ENCODE assay signal across 11 cellular contexts in genomic region chr21:34031835-34032370, GRCh38. TPM values are rescaled to one million over a fixed set of nuclear protein-coding genes. Genes with fewer than 3 reads are reported as not detected.
DNase-seq lines count a peak whose midpoint lies in the region; ATAC-seq, FAIRE-seq and TF ChIP-seq lines count a peak whose summit lies in the region.
"Had no signal": no experiment of that assay in that cellular context is flagged by ENCODE, and none has a peak within 500 bp of the region (broad histone marks: within the 10 kb centered on the region; RNA-seq: fewer than 3 reads in every experiment).

No MANE protein-coding gene starts in this region.

- no peaks in the 10 kb centered on the region for H3K27me3 Mint-ChIP-seq in stimulated activated naive CD8-positive, alpha-beta T cell treated with anti-CD3 and anti-CD28 coated beads, Interleukin-15, amount 100 ng/mL, for 72 hours

- in situ Hi-C loops in GM12878 (cut with MboI): no loop called here

- TF ChIP-seq CTCF in MM.1S (IDR thresholded peaks at IDR 0.05; ENCODE audit: low read length) (no peak), GM12878 (IDR thresholded peaks at IDR 0.05 in 2 of 3, conservative IDR thresholded peaks at IDR 0.05 in 1 of 3; ENCODE audit: control insufficient read depth in 2 of 3, extremely low read depth in 1 of 3, insufficient read depth in 1 of 3, low read depth in 3 of 3, low read length in 3 of 3) (no peak), foreskin fibroblast (IDR thresholded peaks at IDR 0.05; ENCODE audit: low read depth, low read length) (no peak)

- peak overlapping the region; percentile 13 for H2AFZ ChIP-seq in MM.1S (ENCODE audit: low read length)
- peak overlapping the region; percentile 68 for H2AFZ ChIP-seq in GM12878 (ENCODE audit: control insufficient read depth, low read depth, low read length)

- intact Hi-C loops in GM12878 (cut with micrococcal nuclease; ENCODE audit: unreplicated experiment): no loop called here

- TF ChIP-seq EP300 in GM12878 (IDR thresholded peaks at IDR 0.05; ENCODE audit: borderline replicate concordance in 1 of 2, control insufficient read depth in 1 of 2, low read depth in 2 of 2, low read length in 2 of 2): no peak

- H4K20me1 ChIP-seq in MM.1S (ENCODE audit: insufficient read depth, low read length) (no peaks in the 10 kb centered on the region), GM12878 (ENCODE audit: control insufficient read depth, insufficient read depth) (no peaks in the 10 kb centered on the region)

- H3K4me3 Mint-ChIP-seq in stimulated activated naive CD8-positive, alpha-beta T cell treated with anti-CD3 and anti-CD28 coated beads, Interleukin-15, amount 100 ng/mL, for 72 hours: no peak overlapping the region

- H3K79me2 ChIP-seq in MM.1S (ENCODE audit: low read length) (no peaks in the 10 kb centered on the region), GM12878 (ENCODE audit: control insufficient read depth, insufficient read depth, low read length) (no peaks in the 10 kb centered on the region)

- no peak for FAIRE-seq in GM12878 (lab: Jason Lieb, UNC)
- FAIRE-seq: astrocyte, G401.6 had no signal

- TF ChIP-seq RAD21 in GM12878 (IDR thresholded peaks at IDR 0.05; ENCODE audit: insufficient read depth, low read depth, low read length): no peak

- H3K4me2 ChIP-seq in MM.1S (ENCODE audit: low read depth, low read length) (peak overlapping the region; percentile 14; the same call in 1 of the 2 replicates), GM12878 (ENCODE audit: control insufficient read depth, insufficient read depth) (peak overlapping the region; percentile 46)

- no peak for DNase-seq in stimulated activated naive CD8-positive, alpha-beta T cell treated with anti-CD3 and anti-CD28 coated beads, Interleukin-15, amount 100 ng/mL, for 72 hours
- DNase-seq in stimulated activated naive CD8-positive, alpha-beta T cell treated with anti-CD3 and anti-CD28 coated beads, Interleukin-15, Interleukin-2, amounts not matched to agents 100 U/mL and 50 U/mL, for 24 hours: no peak
- peak; percentile 74 for DNase-seq in MM.1S
- DNase-seq in GM12878 (ENCODE audit: low read depth, low spot score): no peak
- DNase-seq in activated gamma-delta T cell treated with Interleukin-2 at 50 U/mL for 16 hours: no peak
- no peak for DNase-seq in NCI-H2227 treated with DMSO at 0.1 percent for 48 hours (lab: John Stamatoyannopoulos, UW)
- DNase-seq in foreskin fibroblast: no peak
- DNase-seq: midbrain, NCI-H2081 had no signal

- CTCF ChIA-PET in GM12878 (lab: Yijun Ruan, JAX): interaction anchor here (0.7 to 1.3 kb wide), 4 partner anchors 9 to 108 kb away, joined by 3 to 5 read pairs (median 3); no protein-coding TSS in a partner anchor

- H3K9me3 ChIP-seq in MM.1S (replicated peaks; ENCODE audit: insufficient read depth, low read length): no peaks in the 10 kb centered on the region
- no peaks in the 10 kb centered on the region; the same call in 2 of the 3 replicates for H3K9me3 ChIP-seq in GM12878 (replicated peaks; ENCODE audit: control insufficient read depth, insufficient read depth, low read length)

- peaks cover 35% of the 10 kb centered on the region for H3K4me1 Mint-ChIP-seq in stimulated activated naive CD8-positive, alpha-beta T cell treated with anti-CD3 and anti-CD28 coated beads, Interleukin-15, amount 100 ng/mL, for 72 hours

- H3K9me3 Mint-ChIP-seq in stimulated activated naive CD8-positive, alpha-beta T cell treated with anti-CD3 and anti-CD28 coated beads, Interleukin-15, amount 100 ng/mL, for 72 hours: peaks cover 7 to 9% of the 10 kb centered on the region in 2 donors

- SMC1A ChIA-PET in GM12878 (lab: Charles Lee; ENCODE audit: uncharacterized antibody, unreplicated experiment): interaction anchor here (1.0 to 1.7 kb wide), 4 partner anchors 8 to 15 kb away, joined by 3 to 6 read pairs (median 4); no protein-coding TSS in a partner anchor

- RAD21 ChIA-PET in GM12878 (lab: Charles Lee; ENCODE audit: unreplicated experiment): interaction anchor here (1.2 to 2.5 kb wide), 3 partner anchors 9 to 82 kb away, joined by 3 to 10 read pairs (median 7); no protein-coding TSS in a partner anchor

- no peaks in the 10 kb centered on the region for H3K36me3 ChIP-seq in MM.1S (replicated peaks; ENCODE audit: insufficient read depth, low read length)
- H3K36me3 ChIP-seq in GM12878 (ENCODE audit: control insufficient read depth in 2 of 2, insufficient read depth in 2 of 2, low read length in 1 of 2): no peaks in the 10 kb centered on the region

- WGBS in GM12878 (ENCODE audit: insufficient coverage, insufficient replicate concordance, low lambda C conversion rate, missing lambda C conversion rate): 48% methylated on average over 11 of the region's 11 CpGs

- no peaks in the 10 kb centered on the region for H3K27me3 ChIP-seq in MM.1S (replicated peaks; ENCODE audit: insufficient read depth, low read length)
- H3K27me3 ChIP-seq in GM12878 (replicated peaks in 1 of 2; ENCODE audit: control insufficient read depth in 2 of 2, insufficient read depth in 2 of 2, low read length in 1 of 2): no peaks in the 10 kb centered on the region

- H3F3A ChIP-seq in MM.1S (ENCODE audit: insufficient read depth, low read length): no peaks in the 10 kb centered on the region

- peak; percentile 28 for ATAC-seq in stimulated activated naive CD8-positive, alpha-beta T cell treated with anti-CD3 and anti-CD28 coated beads, Interleukin-15, amount 100 ng/mL, for 72 hours
- no peak for ATAC-seq in stimulated activated naive CD8-positive, alpha-beta T cell treated with anti-CD3 and anti-CD28 coated beads, Interleukin-15, Interleukin-2, amounts not matched to agents 100 U/mL and 50 U/mL, for 24 hours
- ATAC-seq in GM12878: peak; percentile 65

- no peak overlapping the region for H3K4me3 ChIP-seq in MM.1S (ENCODE audit: low read length)
- no peak overlapping the region for H3K4me3 ChIP-seq in GM12878
- H3K4me3 ChIP-seq in foreskin fibroblast (ENCODE audit: low read depth in 1 of 2, low read length in 2 of 2): no peak overlapping the region

- H3K9ac ChIP-seq in MM.1S (ENCODE audit: low read length) (no peak overlapping the region), GM12878 (ENCODE audit: control insufficient read depth, insufficient read depth, low read length) (no peak overlapping the region)

- POLR2A ChIA-PET in GM12878 (lab: Charles Lee): interaction anchor here (1.4 kb wide), 1 partner anchor 9 kb away, joined by 4 read pairs; no protein-coding TSS in a partner anchor

- H3K27ac Mint-ChIP-seq in stimulated activated naive CD8-positive, alpha-beta T cell treated with anti-CD3 and anti-CD28 coated beads, Interleukin-15, amount 100 ng/mL, for 72 hours: peak overlapping the region; percentile 22 to 45

- peaks cover 10% of the 10 kb centered on the region for H3K4me1 ChIP-seq in MM.1S (ENCODE audit: low read length)
- H3K4me1 ChIP-seq in GM12878 (ENCODE audit: control insufficient read depth, insufficient read depth, low read length): peaks cover 11% of the 10 kb centered on the region; the same call in 1 of the 2 replicates

- TF ChIP-seq POLR2A in GM12878 (IDR thresholded peaks at IDR 0.05; ENCODE audit: low read depth, low read length): no peak

- no peak overlapping the region for H3K27ac ChIP-seq in MM.1S (ENCODE audit: low read length)
- H3K27ac ChIP-seq in GM12878 (ENCODE audit: control insufficient read depth, insufficient read depth): peak overlapping the region; percentile 5

- no peaks in the 10 kb centered on the region for H3K9me2 ChIP-seq in MM.1S (replicated peaks; ENCODE audit: insufficient read depth, low read length)

- no TSS peak for BruUV-seq in GM12878 (replicated peaks; lab: Mats Ljungman, UMichigan)

TF ChIP-seq in GM12878, 131 proteins besides CTCF, POLR2A, EP300 and RAD21 (continues in another document):
- no peak for TF ChIP-seq CHD2 (IDR thresholded peaks at IDR 0.05; ENCODE audit: borderline replicate concordance, low read depth, low read length)
- TF ChIP-seq MAX (IDR thresholded peaks at IDR 0.05; ENCODE audit: low read depth, low read length): no peak
- no peak for TF ChIP-seq RBBP5 (conservative IDR thresholded peaks at IDR 0.05)

RNA-seq across cellular contexts. Expression of gene MRPS6, which starts 41.5 kb away (rescaled TPM):
- total RNA-seq in GM12878 (2013; cell fraction: nucleolus; rRNA removed): 47.5 and 49.3 TPM in 2 replicates
- 32.5 and 37.3 TPM in 2 replicates for total RNA-seq in GM12878 (2014; rRNA removed)
- 39.8 and 41.0 TPM in 2 replicates for total RNA-seq in GM12878 (2014; rRNA removed; fragmentation: Illumina TruSeq; extraction: Trizol)
- 97.0 and 101 TPM in 2 replicates for total RNA-seq in GM12878 (2021)
- 58.7 TPM for polyA plus RNA-seq in GM12878 (2011; ENCODE audit: low read depth)
- 45.1 and 61.3 TPM in 2 replicates for polyA plus RNA-seq in GM12878 (2011; rRNA removed)
- 39.0 and 43.6 TPM in 2 replicates for polyA plus RNA-seq in GM12878 (2011; cell fraction: cytosol; rRNA removed)
- polyA plus RNA-seq in GM12878 (2011; cell fraction: nucleus; rRNA removed): 67.4 and 71.1 TPM in 2 replicates
- polyA plus RNA-seq in GM12878 (2012): 74.7 and 85.0 TPM in 2 replicates
- 107 TPM in 2 replicates for polyA plus RNA-seq in GM12878 (2014; fragmentation: Illumina TruSeq; extraction: Trizol)
- polyA plus RNA-seq in GM12878 (2014; fragmentation: Nextera tagmentation; extraction: Ambion mirVana): 10 to 100 TPM; 55.6 to 95.2 TPM
- polyA plus RNA-seq in GM12878 (2014; rRNA removed): 61.5 and 85.5 TPM in 2 replicates
- 100 to 1,000 TPM; 228 to 232 TPM for polyA plus RNA-seq in GM12878 (2016; fragmentation: Nextera tagmentation; extraction: Ambion mirVana)
- polyA minus RNA-seq in GM12878 (2011; rRNA and poly(A)+ RNA removed): 23.5 and 29.5 TPM in 2 replicates
- polyA minus RNA-seq in GM12878 (2011; cell fraction: cytosol; rRNA and poly(A)+ RNA removed): 5.1 and 10.1 TPM in 2 replicates
- 46.3 and 56.4 TPM in 2 replicates for polyA minus RNA-seq in GM12878 (2011; cell fraction: nucleus; rRNA and poly(A)+ RNA removed)

RNA-seq across cellular contexts. Expression of gene SLC5A3, which starts 41.5 kb away (rescaled TPM):
- 279 and 285 TPM in 2 replicates for total RNA-seq in GM12878 (2013; cell fraction: nucleolus; rRNA removed)
- total RNA-seq in GM12878 (2014; rRNA removed) (17.5 and 22.0 TPM in 2 replicates), GM12878 (2014; rRNA removed; fragmentation: Illumina TruSeq; extraction: Trizol) (21.4 and 25.7 TPM in 2 replicates), GM12878 (2021) (20.6 and 20.9 TPM in 2 replicates)
- 3.3 TPM for polyA plus RNA-seq in GM12878 (2011; ENCODE audit: low read depth)
- polyA plus RNA-seq in GM12878 (2011; rRNA removed) (19.7 and 34.3 TPM in 2 replicates), GM12878 (2014; fragmentation: Illumina TruSeq; extraction: Trizol) (14.7 and 18.7 TPM in 2 replicates), GM12878 (2014; fragmentation: Nextera tagmentation; extraction: Ambion mirVana) (1 to 10 TPM; 3.3 to 4.7 TPM), GM12878 (2014; rRNA removed) (7.8 and 9.2 TPM in 2 replicates), GM12878 (2016; fragmentation: Nextera tagmentation; extraction: Ambion mirVana) (1 to 10 TPM; 6.9 to 8.1 TPM)
- polyA plus RNA-seq in GM12878 (2011; cell fraction: cytosol; rRNA removed): 6.1 and 9.4 TPM in 2 replicates
- 19.8 and 25.4 TPM in 2 replicates for polyA plus RNA-seq in GM12878 (2011; cell fraction: nucleus; rRNA removed)
- polyA plus RNA-seq in GM12878 (2012): 6.0 and 8.3 TPM in 2 replicates
- 39.7 and 42.4 TPM in 2 replicates for polyA minus RNA-seq in GM12878 (2011; rRNA and poly(A)+ RNA removed)
- polyA minus RNA-seq in GM12878 (2011; cell fraction: cytosol; rRNA and poly(A)+ RNA removed): 12.6 and 15.2 TPM in 2 replicates
- polyA minus RNA-seq in GM12878 (2011; cell fraction: nucleus; rRNA and poly(A)+ RNA removed): 58.9 and 71.1 TPM in 2 replicates
